Comparison of ENCODE assay signal across 10 cellular contexts in genomic region chr2:137659616-137660015, GRCh38.
A peak's percentile ranks its signal among the peaks of the same experiment; 100 is the strongest.
DNase-seq lines count a peak whose midpoint lies in the region; TF ChIP-seq lines count a peak whose summit lies in the region.
"Had no signal": no experiment of that assay in that cellular context is flagged by ENCODE, and none has a peak within 500 bp of the region (broad histone marks: within the 10 kb centered on the region; RNA-seq: fewer than 3 reads in every experiment).

No MANE protein-coding gene starts in this region.

- H3K9me2 ChIP-seq in hepatocyte (replicated peaks; ENCODE audit: insufficient read depth) (no peaks in the 10 kb centered on the region), MM.1S (replicated peaks; ENCODE audit: insufficient read depth, low read length) (no peaks in the 10 kb centered on the region)

- H3K9ac ChIP-seq in MM.1S (ENCODE audit: low read length) = no peak overlapping the region

- H3K27ac ChIP-seq in hepatocyte (no peak overlapping the region), ascending aorta (no peak overlapping the region), MM.1S (ENCODE audit: low read length) (no peak overlapping the region)

- H3K36me3 ChIP-seq in hepatocyte (replicated peaks; ENCODE audit: insufficient read depth, low read depth) (no peaks in the 10 kb centered on the region), ascending aorta (no peaks in the 10 kb centered on the region), MM.1S (replicated peaks; ENCODE audit: insufficient read depth, low read length) (no peaks in the 10 kb centered on the region)

- H3K79me2 ChIP-seq in hepatocyte = no peaks in the 10 kb centered on the region
- no peaks in the 10 kb centered on the region for H3K79me2 ChIP-seq in MM.1S (ENCODE audit: low read length)

- H3K9me3 ChIP-seq in hepatocyte (ENCODE audit: low read depth) = no peaks in the 10 kb centered on the region
- H3K9me3 ChIP-seq in ascending aorta = no peaks in the 10 kb centered on the region
- no peaks in the 10 kb centered on the region for H3K9me3 ChIP-seq in MM.1S (replicated peaks; ENCODE audit: insufficient read depth, low read length)

- H3K4me2 ChIP-seq in hepatocyte (no peak overlapping the region), MM.1S (ENCODE audit: low read depth, low read length) (no peak overlapping the region)

- DNase-seq in AG20443 (ENCODE audit: low spot score) = peak; percentile 8
- DNase-seq in HFF-Myc (ENCODE audit: extremely low read depth, low read depth) = no peak
- DNase-seq in NCI-H748 treated with DMSO at 0.1 percent for 48 hours (lab: John Stamatoyannopoulos, UW) = peak; percentile 44
- peak; percentile 65 for DNase-seq in hepatocyte (ENCODE audit: low spot score)
- DNase-seq in ascending aorta (ENCODE audit: low spot score in 2 of 2) = no peak
- no peak for DNase-seq in MM.1S
- DNase-seq in GM10248 (ENCODE audit: extremely low spot score) = no peak
- no peak for DNase-seq in T-helper 1 cell
- DNase-seq: Kasumi-1, mesenchymal stem cell had no signal

- TF ChIP-seq CTCF in HFF-Myc (IDR thresholded peaks at IDR 0.05; ENCODE audit: low read depth, low read length, missing control alignments) (peak; percentile 18), hepatocyte (IDR thresholded peaks at IDR 0.05; ENCODE audit: poor library complexity) (peak; percentile 55), ascending aorta (IDR thresholded peaks at IDR 0.05) (peak in 1 of 3 experiments; percentile 9), MM.1S (IDR thresholded peaks at IDR 0.05; ENCODE audit: low read length) (no peak), GM10248 (IDR thresholded peaks at IDR 0.05; ENCODE audit: control extremely low read depth, extremely low read depth, low read depth, missing control alignments) (no peak)

- WGBS in hepatocyte (ENCODE audit: low lambda C conversion rate, missing lambda C conversion rate) = 38% methylated on average over 5 of the region's 5 CpGs

- POLR2A ChIA-PET in GM10248 (lab: Yijun Ruan, JAX) = no interaction called here

- intact Hi-C loops in ascending aorta (cut with DNase I) = no loop called here

- H3K27me3 ChIP-seq in hepatocyte = no peaks in the 10 kb centered on the region
- H3K27me3 ChIP-seq in ascending aorta = no peaks in the 10 kb centered on the region
- no peaks in the 10 kb centered on the region for H3K27me3 ChIP-seq in MM.1S (replicated peaks; ENCODE audit: insufficient read depth, low read length)

- H3K4me1 ChIP-seq in hepatocyte (ENCODE audit: insufficient read depth) = no peaks in the 10 kb centered on the region
- no peaks in the 10 kb centered on the region for H3K4me1 ChIP-seq in ascending aorta
- no peaks in the 10 kb centered on the region for H3K4me1 ChIP-seq in MM.1S (ENCODE audit: low read length)

- H3F3A ChIP-seq in MM.1S (ENCODE audit: insufficient read depth, low read length) = no peaks in the 10 kb centered on the region

- H2AFZ ChIP-seq in hepatocyte = no peak overlapping the region
- no peak overlapping the region for H2AFZ ChIP-seq in MM.1S (ENCODE audit: low read length)

- H3K4me3 ChIP-seq in HFF-Myc (replicated peaks; ENCODE audit: low read depth, low read length) = no peak overlapping the region
- H3K4me3 ChIP-seq in hepatocyte = no peak overlapping the region
- no peak overlapping the region for H3K4me3 ChIP-seq in ascending aorta
- H3K4me3 ChIP-seq in MM.1S (ENCODE audit: low read length) = no peak overlapping the region

- CTCF ChIA-PET in GM10248 (lab: Yijun Ruan, JAX) = no interaction called here

- H4K20me1 ChIP-seq in hepatocyte (ENCODE audit: insufficient read depth, poor library complexity, severe bottlenecking) (no peaks in the 10 kb centered on the region), MM.1S (ENCODE audit: insufficient read depth, low read length) (no peaks in the 10 kb centered on the region)

Comparison
In these comparisons a context has a peak if more than half of its experiments do, and no peak if none do; other contexts are left out.
1. DNase-seq: peak in AG20443 (single experiment), NCI-H748 treated with DMSO at 0.1 percent for 48 hours (single experiment) and hepatocyte (single experiment); none in HFF-Myc (single experiment), ascending aorta (0 of 2), MM.1S (single experiment), GM10248 (single experiment) and T-helper 1 cell (0 of 5).
2. CTCF ChIP-seq: peak in HFF-Myc (single experiment) and hepatocyte (single experiment); none in MM.1S (single experiment) and GM10248 (single experiment).